ENCODE assay signal across 23 cellular contexts in genomic region chr20:4830696-4831095, GRCh38.
"Had no signal": no experiment of that assay in that cellular context is flagged by ENCODE, and none has a peak within 500 bp of the region (broad histone marks: within the 10 kb centered on the region; RNA-seq: fewer than 3 reads in every experiment).

No MANE protein-coding gene starts in this region.

- H3K9me3 Mint-ChIP-seq: neural progenitor cell had no signal

- ATAC-seq: gastrocnemius medialis; left lobe of liver; mucosa of descending colon; stimulated activated naive B cell treated with anti-CD40 and anti-IgM and Interleukin-4, amounts not matched to agents 10 μg/mL and 1 μg/mL and 100 μg/mL, for 72 hours; stimulated activated naive CD8-positive, alpha-beta T cell treated with anti-CD3 and anti-CD28 coated beads, Interleukin-15, amount 100 ng/mL, for 72 hours; upper lobe of right lung had no signal

- H3K27ac ChIP-seq: gastrocnemius medialis, neural progenitor cell, prostate gland, sigmoid colon, suprapubic skin, transverse colon, uterus had no signal

- H3K27ac Mint-ChIP-seq: mesothelial cell of epicardium; neural progenitor cell; stimulated activated naive B cell treated with anti-CD40 and anti-IgM and Interleukin-4, amounts not matched to agents 10 μg/mL and 1 μg/mL and 100 μg/mL, for 72 hours; stimulated activated naive CD8-positive, alpha-beta T cell treated with anti-CD3 and anti-CD28 coated beads, Interleukin-15, amount 100 ng/mL, for 72 hours had no signal

- H3K27me3 Mint-ChIP-seq: naive B cell; stimulated activated naive B cell treated with anti-CD40 and anti-IgM and Interleukin-4, amounts not matched to agents 10 μg/mL and 1 μg/mL and 100 μg/mL, for 72 hours; stimulated activated naive CD8-positive, alpha-beta T cell treated with anti-CD3 and anti-CD28 coated beads, Interleukin-15, amount 100 ng/mL, for 72 hours had no signal

- H3K36me3 Mint-ChIP-seq: mesothelial cell of epicardium, neural progenitor cell had no signal

- H3K4me3 Mint-ChIP-seq: mesothelial cell of epicardium; naive B cell; nephron; neural progenitor cell; stimulated activated naive B cell treated with anti-CD40 and anti-IgM and Interleukin-4, amounts not matched to agents 10 μg/mL and 1 μg/mL and 100 μg/mL, for 72 hours; stimulated activated naive CD8-positive, alpha-beta T cell treated with anti-CD3 and anti-CD28 coated beads, Interleukin-15, amount 100 ng/mL, for 72 hours had no signal

- H3K27me3 ChIP-seq: neural progenitor cell, sigmoid colon, suprapubic skin, transverse colon, upper lobe of right lung, uterus had no signal

- H3K4me3 ChIP-seq: gastrocnemius medialis, lung, mucosa of descending colon, neural progenitor cell, prostate gland, sigmoid colon, suprapubic skin, transverse colon, upper lobe of right lung, uterus had no signal

- DNase-seq: effector memory CD4-positive, alpha-beta T cell; foreskin fibroblast; gastrocnemius medialis; mesenchymal stem cell; mucosa of descending colon; naive B cell; nucleus accumbens; right cardiac atrium; stimulated activated CD4-positive, alpha-beta T cell treated with anti-CD3 and anti-CD28 coated beads, Interleukin-15, amount 100 ng/mL, for 24 hours; stimulated activated CD4-positive, alpha-beta T cell treated with anti-CD3 and anti-CD28 coated beads, Interleukin-2, amount 100 ng/mL, for 48 hours; stimulated activated naive B cell treated with anti-CD40 and anti-IgM and Interleukin-4, amounts not matched to agents 10 μg/mL and 1 μg/mL and 100 μg/mL, for 72 hours; stimulated activated naive CD8-positive, alpha-beta T cell treated with anti-CD3 and anti-CD28 coated beads, Interleukin-15, amount 100 ng/mL, for 72 hours; transverse colon; upper lobe of right lung; uterus had no signal
